ENCODE assay signal across 8 cellular contexts in genomic region chr15:82951472-82952155, GRCh38. TPM values are rescaled to one million over a fixed set of nuclear protein-coding genes. Genes with fewer than 3 reads are reported as not detected.
DNase-seq lines count a peak whose midpoint lies in the region; ATAC-seq and TF ChIP-seq lines count a peak whose summit lies in the region.

No MANE protein-coding gene starts in this region.

- peaks cover 3% of the 10 kb centered on the region for H3K79me2 ChIP-seq in parathyroid adenoma
- H3K79me2 ChIP-seq in Karpas-422 (ENCODE audit: low read length): no peaks in the 10 kb centered on the region

- H3K9ac ChIP-seq in parathyroid adenoma: no peak overlapping the region
- no peak overlapping the region for H3K9ac ChIP-seq in Karpas-422 (ENCODE audit: low read length)

- no peaks in the 10 kb centered on the region for H3K27me3 ChIP-seq in parathyroid adenoma (ENCODE audit: control insufficient read depth, insufficient read depth, low read length)
- H3K27me3 ChIP-seq in Karpas-422 (ENCODE audit: low read length): no peaks in the 10 kb centered on the region

- peak overlapping the region; percentile 53 for H3K27ac ChIP-seq in parathyroid adenoma
- no peak overlapping the region for H3K27ac ChIP-seq in Karpas-422 (ENCODE audit: low read length)

- peak overlapping the region; percentile 73 for H2AFZ ChIP-seq in parathyroid adenoma
- H2AFZ ChIP-seq in Karpas-422 (ENCODE audit: low read length): no peak overlapping the region

- no peaks in the 10 kb centered on the region for H3K9me3 ChIP-seq in parathyroid adenoma (ENCODE audit: control insufficient read depth, low read length)
- no peaks in the 10 kb centered on the region for H3K9me3 ChIP-seq in Karpas-422 (ENCODE audit: low read length)

- peak; percentile 5 for DNase-seq in EL
- DNase-seq in NCI-H69 (lab: John Stamatoyannopoulos, UW): peak; percentile 32
- peak; percentile 12 for DNase-seq in epidermal melanocyte (ENCODE audit: insufficient read length, low spot score)
- DNase-seq in activated CD4-positive, CD25-positive, alpha-beta regulatory T cell treated with anti-CD3 and anti-CD28 coated beads, Interleukin-2, amount 50 U/mL, for 72 hours: no peak
- no peak for DNase-seq in Karpas-422
- no peak for DNase-seq in stimulated activated naive CD4-positive, alpha-beta T cell treated with Interleukin-2 at 50 U/mL for 16 hours (lab: John Stamatoyannopoulos, UW)

- no peaks in the 10 kb centered on the region for H3K36me3 ChIP-seq in parathyroid adenoma (ENCODE audit: control insufficient read depth, insufficient read depth, low read length)
- no peaks in the 10 kb centered on the region for H3K36me3 ChIP-seq in Karpas-422 (ENCODE audit: insufficient read depth, low read length)

- no peak for TF ChIP-seq CTCF in parathyroid adenoma (IDR thresholded peaks at IDR 0.05)

- peak overlapping the region; percentile 31 for H3K4me2 ChIP-seq in parathyroid adenoma (ENCODE audit: low read length)
- no peak overlapping the region for H3K4me2 ChIP-seq in Karpas-422 (ENCODE audit: low read depth, low read length, poor library complexity, severe bottlenecking)

- H3K4me3 ChIP-seq in parathyroid adenoma (ENCODE audit: low read depth, low read length) (no peak overlapping the region), Karpas-422 (ENCODE audit: low read length) (no peak overlapping the region)

- H4K20me1 ChIP-seq in Karpas-422 (ENCODE audit: insufficient read depth, low read depth, low read length): no peaks in the 10 kb centered on the region

- ATAC-seq in HG02852 (IDR thresholded peaks at IDR 0.05; ENCODE audit: unreplicated experiment): no peak

- H3K4me1 ChIP-seq in parathyroid adenoma (peaks cover 4% of the 10 kb centered on the region), Karpas-422 (ENCODE audit: low read length) (peaks cover 9% of the 10 kb centered on the region)

- H3K9me2 ChIP-seq in Karpas-422 (replicated peaks; ENCODE audit: insufficient read depth, low read length): no peaks in the 10 kb centered on the region

RNA-seq across cellular contexts. Expression of gene HOMER2, which starts 0.9 kb away (rescaled TPM):
- 30.4 and 48.5 TPM in 2 replicates for total RNA-seq in Karpas-422 (2014; rRNA removed; shearing (Covaris generic); ENCODE audit: low replicate concordance)

RNA-seq across cellular contexts. Expression of gene RAMAC, which starts 34.4 kb away (rescaled TPM):
- total RNA-seq in Karpas-422 (2014; rRNA removed; shearing (Covaris generic); ENCODE audit: low replicate concordance): 37.5 and 45.9 TPM in 2 replicates

RNA-seq across cellular contexts. Expression of gene C15orf40, which starts 59.8 kb away (rescaled TPM):
- 30.4 and 43.9 TPM in 2 replicates for total RNA-seq in Karpas-422 (2014; rRNA removed; shearing (Covaris generic); ENCODE audit: low replicate concordance)

Comparison
In these comparisons a context has a peak if more than half of its experiments do, and no peak if none do; other contexts are left out.
1. DNase-seq: peak in EL (single experiment), NCI-H69 (single experiment) and epidermal melanocyte (single experiment); none in activated CD4-positive, CD25-positive, alpha-beta regulatory T cell treated with anti-CD3 and anti-CD28 coated beads, Interleukin-2, amount 50 U/mL, for 72 hours (single experiment), Karpas-422 (single experiment) and stimulated activated naive CD4-positive, alpha-beta T cell treated with Interleukin-2 at 50 U/mL for 16 hours (single experiment).